ENCODE assay signal across 8 cellular contexts in genomic region chr10:26696786-26697162, GRCh38. TPM values are rescaled to one million over a fixed set of nuclear protein-coding genes. Genes with fewer than 3 reads are reported as not detected.
DNase-seq lines count a peak whose midpoint lies in the region; ATAC-seq and TF ChIP-seq lines count a peak whose summit lies in the region.

No MANE protein-coding gene starts in this region.

- H3K36me3 ChIP-seq in KMS-11 (ENCODE audit: insufficient read depth): peaks cover 5% of the 10 kb centered on the region; the same call in 1 of the 2 replicates

- peak overlapping the region; percentile 83 for H3K4me2 ChIP-seq in KMS-11

- ATAC-seq in central memory CD8-positive, alpha-beta T cell (replicated peaks; ENCODE audit: extremely low read depth, poor library complexity, severe bottlenecking): no peak
- ATAC-seq in natural killer cell: no peak
- no peak for ATAC-seq in GM18519 (IDR thresholded peaks at IDR 0.05; ENCODE audit: low FRiP score, unreplicated experiment)

- peak overlapping the region; percentile 88 for H3K27ac Mint-ChIP-seq in central memory CD8-positive, alpha-beta T cell (ENCODE audit: low read depth)
- H3K27ac Mint-ChIP-seq in natural killer cell: peak overlapping the region; percentile 82 to 91

- peaks cover 14% of the 10 kb centered on the region for H3K4me1 ChIP-seq in KMS-11 (ENCODE audit: low read depth, poor library complexity, severe bottlenecking)

- H4K20me1 ChIP-seq in KMS-11 (ENCODE audit: insufficient read depth): peaks cover 3% of the 10 kb centered on the region; the same call in 1 of the 2 replicates

- H3K27me3 Mint-ChIP-seq in central memory CD8-positive, alpha-beta T cell: no peaks in the 10 kb centered on the region
- no peaks in the 10 kb centered on the region for H3K27me3 Mint-ChIP-seq in natural killer cell (ENCODE audit: low read depth in 2 of 2)

- no peaks in the 10 kb centered on the region for H3K9me3 Mint-ChIP-seq in central memory CD8-positive, alpha-beta T cell
- H3K9me3 Mint-ChIP-seq in natural killer cell: no peaks in the 10 kb centered on the region

- H3K4me3 ChIP-seq in KMS-11 (IDR thresholded peaks at IDR 0.05; ENCODE audit: insufficient read depth, low read depth, low read length): no peak overlapping the region

- no peak for TF ChIP-seq CTCF in KMS-11 (conservative IDR thresholded peaks at IDR 0.05; ENCODE audit: low read depth, low read length)
- no peak for TF ChIP-seq CTCF in natural killer cell (IDR thresholded peaks at IDR 0.05)

- peaks cover 5% of the 10 kb centered on the region for H3K36me3 Mint-ChIP-seq in central memory CD8-positive, alpha-beta T cell (ENCODE audit: insufficient read depth)
- H3K36me3 Mint-ChIP-seq in natural killer cell: no peaks in the 10 kb centered on the region

- intact Hi-C loops in natural killer cell (cut with micrococcal nuclease): no loop called here

- DNase-seq in DMS53 (lab: John Stamatoyannopoulos, UW) (peak; percentile 45), DMS53 treated with DMSO at 0.1 percent for 48 hours (lab: John Stamatoyannopoulos, UW; ENCODE audit: unreplicated experiment) (no peak), natural killer cell (no peak), NCI-H1930 (lab: John Stamatoyannopoulos, UW) (no peak), iPS-NIHi11 (ENCODE audit: low spot score) (no peak)
- DNase-seq in central memory CD8-positive, alpha-beta T cell (ENCODE audit: low spot score in 2 of 2): no peak

- peak overlapping the region; percentile 95 for H3K4me3 Mint-ChIP-seq in central memory CD8-positive, alpha-beta T cell
- peak overlapping the region; percentile 94 for H3K4me3 Mint-ChIP-seq in natural killer cell

- peaks cover 43% of the 10 kb centered on the region for H3K79me2 ChIP-seq in KMS-11 (ENCODE audit: insufficient read depth, low read depth)

- peak overlapping the region; percentile 90 for H3K9ac ChIP-seq in KMS-11

- peak overlapping the region; percentile 84 for H2AFZ ChIP-seq in KMS-11 (ENCODE audit: low read depth)

- H3K27ac ChIP-seq in KMS-11: peak overlapping the region; percentile 65

- no peaks in the 10 kb centered on the region for H3K27me3 ChIP-seq in KMS-11 (ENCODE audit: insufficient read depth, low read depth)

- H3K4me1 Mint-ChIP-seq in central memory CD8-positive, alpha-beta T cell: peaks cover 31% of the 10 kb centered on the region
- H3K4me1 Mint-ChIP-seq in natural killer cell: peaks cover 24 to 28% of the 10 kb centered on the region in 2 donors

RNA-seq across cellular contexts. Expression of gene PDSS1, which starts 0.7 kb away (rescaled TPM):
- 1 to 10 TPM; 3.5 to 4.4 (median 3.7) TPM for total RNA-seq in natural killer cell
